Comparison of ENCODE assay signal across 11 cellular contexts in genomic region chr2:152415231-152415642, GRCh38.
DNase-seq lines count a peak whose midpoint lies in the region; ATAC-seq lines count a peak whose summit lies in the region.
"Had no signal": no experiment of that assay in that cellular context is flagged by ENCODE, and none has a peak within 500 bp of the region (broad histone marks: within the 10 kb centered on the region; RNA-seq: fewer than 3 reads in every experiment).

No MANE protein-coding gene starts in this region.

- H3K4me2 ChIP-seq in skeletal muscle satellite cell (ENCODE audit: low read length): peak overlapping the region; percentile 12

- DNase-seq in NCI-H2196 (lab: John Stamatoyannopoulos, UW; ENCODE audit: unreplicated experiment) (peak; percentile 37), NCI-H2196 treated with DMSO at 0.1 percent for 48 hours (lab: John Stamatoyannopoulos, UW; ENCODE audit: unreplicated experiment) (no peak), NCI-H2029 (lab: John Stamatoyannopoulos, UW) (peak; percentile 91), caudate nucleus (lab: John Stamatoyannopoulos, UW) (peak in 3 of 61 donors; percentile 23 to 33 (median 27)), MV-4-11 (lab: John Stamatoyannopoulos, UW) (no peak)
- DNase-seq: SJCRH30 had no signal

- peak overlapping the region; percentile 74 for H3K27ac ChIP-seq in caudate nucleus (ENCODE audit: low read depth, low read length)
- H3K27ac ChIP-seq: SJCRH30 had no signal

- H3K4me1 ChIP-seq in skeletal muscle satellite cell (ENCODE audit: control insufficient read depth, insufficient read depth, low read length): peaks cover 37% of the 10 kb centered on the region
- H3K4me1 ChIP-seq: SJCRH30 had no signal

- no peaks in the 10 kb centered on the region for H3K27me3 ChIP-seq in skeletal muscle satellite cell (ENCODE audit: control insufficient read depth, insufficient read depth, low read length)
- H3K27me3 ChIP-seq: MG63, SJCRH30, tibial nerve had no signal

- H3K9ac ChIP-seq in skeletal muscle satellite cell (ENCODE audit: low read depth, low read length): no peak overlapping the region

- H3K9me3 ChIP-seq in skeletal muscle satellite cell (replicated peaks; ENCODE audit: low read length): no peaks in the 10 kb centered on the region
- H3K9me3 ChIP-seq: MG63, SJCRH30, tibial nerve had no signal

- H3K4me3 ChIP-seq in skeletal muscle satellite cell (ENCODE audit: low read length): no peak overlapping the region
- H3K4me3 ChIP-seq: MG63, SJCRH30, tibial nerve had no signal

- no peaks in the 10 kb centered on the region for H3K36me3 ChIP-seq in skeletal muscle satellite cell (ENCODE audit: insufficient read depth, low read length)
- H3K36me3 ChIP-seq: MG63, SJCRH30, tibial nerve had no signal

- ATAC-seq in GM18867 (IDR thresholded peaks at IDR 0.05; ENCODE audit: unreplicated experiment) (no peak), HG02885 (IDR thresholded peaks at IDR 0.05; ENCODE audit: poor library complexity, unreplicated experiment) (no peak)

Comparison
In these comparisons a context has a peak if more than half of its experiments do, and no peak if none do; other contexts are left out.
1. DNase-seq: peak in NCI-H2196 (single experiment) and NCI-H2029 (single experiment); none in NCI-H2196 treated with DMSO at 0.1 percent for 48 hours (single experiment) and MV-4-11 (single experiment).